ENCODE assay signal across 12 cellular contexts in the genomic region with DNA sequence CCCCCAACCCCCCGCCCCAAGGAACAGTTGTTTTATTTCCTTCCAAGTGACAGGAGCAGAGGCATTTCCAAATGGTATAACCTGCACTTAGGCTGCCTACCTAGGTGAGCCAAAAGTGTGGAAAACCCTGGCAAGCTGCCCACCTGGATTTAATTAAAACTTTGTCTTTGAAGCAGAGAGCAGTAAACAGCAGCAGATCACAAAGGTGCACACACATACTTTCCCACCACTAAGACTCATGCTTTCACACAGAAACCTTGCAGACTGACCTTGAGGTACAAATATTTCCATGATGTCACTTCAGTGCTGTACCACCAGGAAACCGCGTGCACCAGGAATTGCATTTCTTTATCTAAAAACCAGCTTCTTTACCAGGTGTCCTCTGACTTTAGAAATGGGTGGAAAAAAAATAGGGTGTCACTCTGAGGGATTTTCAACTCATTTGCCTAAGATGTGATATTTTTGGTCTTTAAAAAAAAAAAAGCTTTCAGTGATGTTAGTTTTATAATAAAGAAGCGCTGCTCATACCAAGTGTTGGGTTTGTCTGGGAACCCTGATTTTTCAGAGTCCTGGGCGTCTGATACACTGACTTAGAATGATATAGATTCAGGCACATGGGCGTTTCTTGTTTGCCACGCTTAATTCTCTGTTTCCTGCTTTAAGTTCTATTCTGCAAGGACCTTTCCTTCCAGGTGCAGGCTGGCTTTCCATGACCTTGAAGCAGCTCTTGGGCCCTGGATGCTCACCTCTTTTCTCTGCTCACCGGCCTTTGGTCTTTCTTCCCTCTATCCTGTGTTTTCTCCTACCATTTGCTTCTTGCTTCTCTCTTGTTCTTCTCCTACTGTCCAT.
DNase-seq lines count a peak whose midpoint lies in the region; ATAC-seq, FAIRE-seq and TF ChIP-seq lines count a peak whose summit lies in the region.
"Had no signal": no experiment of that assay in that cellular context is flagged by ENCODE, and none has a peak within 500 bp of the region (broad histone marks: within the 10 kb centered on the region; RNA-seq: fewer than 3 reads in every experiment).

No MANE protein-coding gene starts in this region.

- no peaks in the 10 kb centered on the region for H3F3A ChIP-seq in SK-N-SH (replicated peaks; ENCODE audit: insufficient read depth)

- DNase-seq in stimulated activated CD4-positive, alpha-beta T cell treated with anti-CD3 and anti-CD28 coated beads, Interleukin-4, amount 100 ng/mL, for 24 hours = peak; percentile 40
- DNase-seq in stimulated activated CD4-positive, alpha-beta T cell treated with anti-CD3 and anti-CD28 coated beads, Interleukin-2, amount 100 ng/mL, for 48 hours = no peak
- DNase-seq in astrocyte of the hippocampus (ENCODE audit: low read depth, low spot score) (peak; percentile 53), urothelium cell line (ENCODE audit: low spot score) (peak; percentile 85), SK-N-SH (no peak), heart left ventricle (no peak), HPDE6-E6E7 (ENCODE audit: extremely low spot score) (no peak)
- DNase-seq: GF-D8, ovary, WERI-Rb-1 had no signal

- no peak overlapping the region for H3K9ac ChIP-seq in SK-N-SH

- H3K27me3 ChIP-seq in SK-N-SH (ENCODE audit: insufficient read depth) (peaks cover 16% of the 10 kb centered on the region), heart left ventricle (peaks cover 0 to 9% (median 0%) of the 10 kb centered on the region in 9 donors)
- H3K27me3 ChIP-seq: ovary had no signal

- H3K36me3 ChIP-seq in SK-N-SH (replicated peaks in 1 of 2; ENCODE audit: control insufficient read depth in 1 of 2, insufficient read depth in 2 of 2, low read length in 1 of 2) = no peaks in the 10 kb centered on the region
- no peaks in the 10 kb centered on the region for H3K36me3 ChIP-seq in heart left ventricle
- H3K36me3 ChIP-seq: ovary, thoracic aorta, WERI-Rb-1 had no signal

- H3K27ac ChIP-seq in SK-N-SH (ENCODE audit: low read depth in 2 of 2, low read length in 1 of 2) (no peak overlapping the region), heart left ventricle (no peak overlapping the region)
- H3K27ac ChIP-seq: ovary, thoracic aorta, WERI-Rb-1 had no signal

- POLR2A ChIA-PET in SK-N-SH (lab: Yijun Ruan, JAX) = interaction anchor here (0.5 kb wide), 1 partner anchor 8 kb away, joined by 3 read pairs; no protein-coding TSS in a partner anchor

- H3K4me1 ChIP-seq in SK-N-SH (ENCODE audit: control insufficient read depth in 1 of 2, insufficient read depth in 2 of 2, low read depth in 1 of 2, low read length in 1 of 2) = peaks cover 0 to 12% of the 10 kb centered on the region in 2 experiments; a peak in 1 of 4 replicates
- H3K4me1 ChIP-seq in heart left ventricle = peaks cover 0 to 17% (median 0%) of the 10 kb centered on the region in 12 donors

- no peak overlapping the region for H2AFZ ChIP-seq in SK-N-SH (ENCODE audit: low read depth)

- 69% methylated on average over 8 of the region's 8 CpGs for WGBS in SK-N-SH (ENCODE audit: low lambda C conversion rate)
- WGBS in heart left ventricle, 4 donors = 68 to 78% (median 73%) methylated on average over 8 of the region's 8 CpGs

- TF ChIP-seq CTCF in SK-N-SH (IDR thresholded peaks at IDR 0.05) (no peak), heart left ventricle (IDR thresholded peaks at IDR 0.05) (no peak)

- H3K4me2 ChIP-seq in SK-N-SH = no peak overlapping the region

- H3K79me2 ChIP-seq in SK-N-SH (ENCODE audit: insufficient read depth) = no peaks in the 10 kb centered on the region

- H3K4me3 ChIP-seq in SK-N-SH (ENCODE audit: low read depth in 2 of 2, low read length in 1 of 2) = no peak overlapping the region
- H3K4me3 ChIP-seq in heart left ventricle = no peak overlapping the region
- H3K4me3 ChIP-seq: ovary, thoracic aorta had no signal

- no peak for TF ChIP-seq POLR2A in heart left ventricle (IDR thresholded peaks at IDR 0.05)

- no peaks in the 10 kb centered on the region for H4K20me1 ChIP-seq in SK-N-SH (ENCODE audit: insufficient read depth)

- TF ChIP-seq RAD21 in SK-N-SH (IDR thresholded peaks at IDR 0.05; ENCODE audit: low read length) = no peak

- CTCF ChIA-PET in SK-N-SH (lab: Yijun Ruan, JAX) = interaction anchor here (0.6 to 1.6 kb wide), 3 partner anchors 10 to 20 kb away, joined by 3 to 6 read pairs (median 4); no protein-coding TSS in a partner anchor

- intact Hi-C loops in heart left ventricle (cut with DNase I) = no loop called here

- H3K9me3 ChIP-seq in SK-N-SH (no peaks in the 10 kb centered on the region), heart left ventricle (no peaks in the 10 kb centered on the region)
- H3K9me3 ChIP-seq: ovary, thoracic aorta had no signal

- ATAC-seq in HG02973 (IDR thresholded peaks at IDR 0.05; ENCODE audit: unreplicated experiment) (peak; percentile 61), heart left ventricle (no peak)

- no peak for TF ChIP-seq EP300 in SK-N-SH (IDR thresholded peaks at IDR 0.05; ENCODE audit: borderline replicate concordance in 1 of 2, low read depth in 1 of 2, low read length in 1 of 2)

- FAIRE-seq in urothelium cell line (lab: Jason Lieb, UNC) = no peak

- H3K9me2 ChIP-seq in SK-N-SH = no peaks in the 10 kb centered on the region

TF ChIP-seq in SK-N-SH, 30 proteins besides CTCF, POLR2A, EP300 and RAD21:
- TF ChIP-seq CHD2 (IDR thresholded peaks at IDR 0.05; ENCODE audit: low read length, partially characterized antibody) (no peak), SIN3A (IDR thresholded peaks at IDR 0.05; ENCODE audit: borderline replicate concordance, low read depth, low read length) (no peak), FOXJ3 (CRISPR knock-in tag; IDR thresholded peaks at IDR 0.05) (no peak), RXRA (IDR thresholded peaks at IDR 0.05; ENCODE audit: borderline replicate concordance, low read depth) (no peak), GATA2 (CRISPR knock-in tag; IDR thresholded peaks at IDR 0.05) (no peak), FOSL2 (IDR thresholded peaks at IDR 0.05; ENCODE audit: borderline replicate concordance, low read depth) (no peak), GABPA (IDR thresholded peaks at IDR 0.05; ENCODE audit: low read depth) (no peak), TEAD4 (IDR thresholded peaks at IDR 0.05; ENCODE audit: borderline replicate concordance, insufficient read depth) (no peak), NFIC (IDR thresholded peaks at IDR 0.05; ENCODE audit: borderline replicate concordance) (no peak)
- TF ChIP-seq, protein P1, sequence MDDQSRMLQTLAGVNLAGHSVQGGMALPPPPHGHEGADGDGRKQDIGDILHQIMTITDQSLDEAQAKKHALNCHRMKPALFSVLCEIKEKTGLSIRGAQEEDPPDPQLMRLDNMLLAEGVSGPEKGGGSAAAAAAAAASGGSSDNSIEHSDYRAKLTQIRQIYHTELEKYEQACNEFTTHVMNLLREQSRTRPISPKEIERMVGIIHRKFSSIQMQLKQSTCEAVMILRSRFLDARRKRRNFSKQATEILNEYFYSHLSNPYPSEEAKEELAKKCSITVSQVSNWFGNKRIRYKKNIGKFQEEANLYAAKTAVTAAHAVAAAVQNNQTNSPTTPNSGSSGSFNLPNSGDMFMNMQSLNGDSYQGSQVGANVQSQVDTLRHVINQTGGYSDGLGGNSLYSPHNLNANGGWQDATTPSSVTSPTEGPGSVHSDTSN (IDR thresholded peaks at IDR 0.05) = no peak

Comparison
In these comparisons a context has a peak if more than half of its experiments do, and no peak if none do; other contexts are left out.
1. DNase-seq: peak in stimulated activated CD4-positive, alpha-beta T cell treated with anti-CD3 and anti-CD28 coated beads, Interleukin-4, amount 100 ng/mL, for 24 hours (single experiment), astrocyte of the hippocampus (single experiment) and urothelium cell line (single experiment); none in stimulated activated CD4-positive, alpha-beta T cell treated with anti-CD3 and anti-CD28 coated beads, Interleukin-2, amount 100 ng/mL, for 48 hours (0 of 2), SK-N-SH (single experiment), heart left ventricle (0 of 5) and HPDE6-E6E7 (single experiment).